In the genomic region with DNA sequence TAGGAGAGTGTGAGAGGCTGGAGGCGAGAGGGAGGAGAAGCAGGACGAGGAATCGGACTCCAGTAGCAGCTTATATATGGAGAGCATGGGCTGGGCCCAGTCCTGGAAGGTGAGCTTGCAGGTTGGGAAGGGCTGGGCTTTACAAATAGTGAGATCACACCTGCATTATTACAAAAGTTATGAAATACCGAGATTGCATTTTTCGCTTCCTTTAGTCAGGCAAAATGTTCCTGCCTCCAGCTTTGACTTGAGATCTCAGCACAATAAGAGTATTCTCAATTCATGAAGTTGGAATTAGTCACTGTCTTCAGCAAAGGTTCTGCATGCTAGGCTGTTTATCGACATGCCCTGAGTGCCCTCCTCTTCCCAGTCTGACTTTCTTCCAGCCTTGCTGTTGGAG, we compare ENCODE assay signal across 1 cellular context.
TF ChIP-seq lines count a peak whose summit lies in the region.

A gene (minus strand): TSS at position 46 of the 400 bp plus-strand sequence. CDS start 68 bp downstream, outside the sequence.

TF ChIP-seq in H1, 55 proteins besides CTCF, POLR2A, EP300 and RAD21 (continued from another document):
- TF ChIP-seq, protein P1, sequence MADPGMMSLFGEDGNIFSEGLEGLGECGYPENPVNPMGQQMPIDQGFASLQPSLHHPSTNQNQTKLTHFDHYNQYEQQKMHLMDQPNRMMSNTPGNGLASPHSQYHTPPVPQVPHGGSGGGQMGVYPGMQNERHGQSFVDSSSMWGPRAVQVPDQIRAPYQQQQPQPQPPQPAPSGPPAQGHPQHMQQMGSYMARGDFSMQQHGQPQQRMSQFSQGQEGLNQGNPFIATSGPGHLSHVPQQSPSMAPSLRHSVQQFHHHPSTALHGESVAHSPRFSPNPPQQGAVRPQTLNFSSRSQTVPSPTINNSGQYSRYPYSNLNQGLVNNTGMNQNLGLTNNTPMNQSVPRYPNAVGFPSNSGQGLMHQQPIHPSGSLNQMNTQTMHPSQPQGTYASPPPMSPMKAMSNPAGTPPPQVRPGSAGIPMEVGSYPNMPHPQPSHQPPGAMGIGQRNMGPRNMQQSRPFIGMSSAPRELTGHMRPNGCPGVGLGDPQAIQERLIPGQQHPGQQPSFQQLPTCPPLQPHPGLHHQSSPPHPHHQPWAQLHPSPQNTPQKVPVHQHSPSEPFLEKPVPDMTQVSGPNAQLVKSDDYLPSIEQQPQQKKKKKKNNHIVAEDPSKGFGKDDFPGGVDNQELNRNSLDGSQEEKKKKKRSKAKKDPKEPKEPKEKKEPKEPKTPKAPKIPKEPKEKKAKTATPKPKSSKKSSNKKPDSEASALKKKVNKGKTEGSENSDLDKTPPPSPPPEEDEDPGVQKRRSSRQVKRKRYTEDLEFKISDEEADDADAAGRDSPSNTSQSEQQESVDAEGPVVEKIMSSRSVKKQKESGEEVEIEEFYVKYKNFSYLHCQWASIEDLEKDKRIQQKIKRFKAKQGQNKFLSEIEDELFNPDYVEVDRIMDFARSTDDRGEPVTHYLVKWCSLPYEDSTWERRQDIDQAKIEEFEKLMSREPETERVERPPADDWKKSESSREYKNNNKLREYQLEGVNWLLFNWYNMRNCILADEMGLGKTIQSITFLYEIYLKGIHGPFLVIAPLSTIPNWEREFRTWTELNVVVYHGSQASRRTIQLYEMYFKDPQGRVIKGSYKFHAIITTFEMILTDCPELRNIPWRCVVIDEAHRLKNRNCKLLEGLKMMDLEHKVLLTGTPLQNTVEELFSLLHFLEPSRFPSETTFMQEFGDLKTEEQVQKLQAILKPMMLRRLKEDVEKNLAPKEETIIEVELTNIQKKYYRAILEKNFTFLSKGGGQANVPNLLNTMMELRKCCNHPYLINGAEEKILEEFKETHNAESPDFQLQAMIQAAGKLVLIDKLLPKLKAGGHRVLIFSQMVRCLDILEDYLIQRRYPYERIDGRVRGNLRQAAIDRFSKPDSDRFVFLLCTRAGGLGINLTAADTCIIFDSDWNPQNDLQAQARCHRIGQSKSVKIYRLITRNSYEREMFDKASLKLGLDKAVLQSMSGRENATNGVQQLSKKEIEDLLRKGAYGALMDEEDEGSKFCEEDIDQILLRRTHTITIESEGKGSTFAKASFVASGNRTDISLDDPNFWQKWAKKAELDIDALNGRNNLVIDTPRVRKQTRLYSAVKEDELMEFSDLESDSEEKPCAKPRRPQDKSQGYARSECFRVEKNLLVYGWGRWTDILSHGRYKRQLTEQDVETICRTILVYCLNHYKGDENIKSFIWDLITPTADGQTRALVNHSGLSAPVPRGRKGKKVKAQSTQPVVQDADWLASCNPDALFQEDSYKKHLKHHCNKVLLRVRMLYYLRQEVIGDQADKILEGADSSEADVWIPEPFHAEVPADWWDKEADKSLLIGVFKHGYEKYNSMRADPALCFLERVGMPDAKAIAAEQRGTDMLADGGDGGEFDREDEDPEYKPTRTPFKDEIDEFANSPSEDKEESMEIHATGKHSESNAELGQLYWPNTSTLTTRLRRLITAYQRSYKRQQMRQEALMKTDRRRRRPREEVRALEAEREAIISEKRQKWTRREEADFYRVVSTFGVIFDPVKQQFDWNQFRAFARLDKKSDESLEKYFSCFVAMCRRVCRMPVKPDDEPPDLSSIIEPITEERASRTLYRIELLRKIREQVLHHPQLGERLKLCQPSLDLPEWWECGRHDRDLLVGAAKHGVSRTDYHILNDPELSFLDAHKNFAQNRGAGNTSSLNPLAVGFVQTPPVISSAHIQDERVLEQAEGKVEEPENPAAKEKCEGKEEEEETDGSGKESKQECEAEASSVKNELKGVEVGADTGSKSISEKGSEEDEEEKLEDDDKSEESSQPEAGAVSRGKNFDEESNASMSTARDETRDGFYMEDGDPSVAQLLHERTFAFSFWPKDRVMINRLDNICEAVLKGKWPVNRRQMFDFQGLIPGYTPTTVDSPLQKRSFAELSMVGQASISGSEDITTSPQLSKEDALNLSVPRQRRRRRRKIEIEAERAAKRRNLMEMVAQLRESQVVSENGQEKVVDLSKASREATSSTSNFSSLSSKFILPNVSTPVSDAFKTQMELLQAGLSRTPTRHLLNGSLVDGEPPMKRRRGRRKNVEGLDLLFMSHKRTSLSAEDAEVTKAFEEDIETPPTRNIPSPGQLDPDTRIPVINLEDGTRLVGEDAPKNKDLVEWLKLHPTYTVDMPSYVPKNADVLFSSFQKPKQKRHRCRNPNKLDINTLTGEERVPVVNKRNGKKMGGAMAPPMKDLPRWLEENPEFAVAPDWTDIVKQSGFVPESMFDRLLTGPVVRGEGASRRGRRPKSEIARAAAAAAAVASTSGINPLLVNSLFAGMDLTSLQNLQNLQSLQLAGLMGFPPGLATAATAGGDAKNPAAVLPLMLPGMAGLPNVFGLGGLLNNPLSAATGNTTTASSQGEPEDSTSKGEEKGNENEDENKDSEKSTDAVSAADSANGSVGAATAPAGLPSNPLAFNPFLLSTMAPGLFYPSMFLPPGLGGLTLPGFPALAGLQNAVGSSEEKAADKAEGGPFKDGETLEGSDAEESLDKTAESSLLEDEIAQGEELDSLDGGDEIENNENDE (IDR thresholded peaks at IDR 0.05; ENCODE audit: insufficient replicate concordance, low read length) = no peak
- TF ChIP-seq CEBPB (IDR thresholded peaks at IDR 0.05; ENCODE audit: low read depth, low read length) (no peak), HDAC2 (IDR thresholded peaks at IDR 0.05; ENCODE audit: borderline replicate concordance in 1 of 2, low read depth in 2 of 2, low read length in 2 of 2) (no peak), SP2 (IDR thresholded peaks at IDR 0.05; ENCODE audit: low read length) (no peak), RBBP5 (IDR thresholded peaks at IDR 0.05; ENCODE audit: borderline replicate concordance, low read depth, low read length) (no peak), CBX8 (IDR thresholded peaks at IDR 0.05; ENCODE audit: borderline replicate concordance, low read depth, low read length) (no peak), BCL11A (IDR thresholded peaks at IDR 0.05; ENCODE audit: low read depth in 2 of 2, low read length in 2 of 2) (no peak)
- TF ChIP-seq, protein P2, sequence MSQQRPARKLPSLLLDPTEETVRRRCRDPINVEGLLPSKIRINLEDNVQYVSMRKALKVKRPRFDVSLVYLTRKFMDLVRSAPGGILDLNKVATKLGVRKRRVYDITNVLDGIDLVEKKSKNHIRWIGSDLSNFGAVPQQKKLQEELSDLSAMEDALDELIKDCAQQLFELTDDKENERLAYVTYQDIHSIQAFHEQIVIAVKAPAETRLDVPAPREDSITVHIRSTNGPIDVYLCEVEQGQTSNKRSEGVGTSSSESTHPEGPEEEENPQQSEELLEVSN (IDR thresholded peaks at IDR 0.05) = no peak
